In the genomic region with DNA sequence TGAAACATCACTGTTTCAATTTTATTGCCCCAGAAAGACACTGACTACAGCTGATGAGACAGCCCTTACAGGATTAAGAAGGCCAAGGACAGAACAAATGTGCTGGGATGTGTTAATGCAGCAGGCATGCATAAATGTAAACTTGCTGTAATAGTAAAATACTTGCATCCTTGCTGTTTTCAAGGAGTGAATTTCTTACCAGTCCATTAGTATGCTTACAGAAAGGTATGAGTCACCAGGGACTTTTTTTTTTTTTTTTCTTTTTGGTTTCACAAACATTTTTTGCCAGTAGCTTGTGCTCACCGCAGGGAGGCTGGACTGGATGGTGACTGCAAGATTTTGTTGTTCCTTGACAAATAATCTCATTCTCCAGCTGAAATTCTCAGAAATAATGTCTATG, we compare ENCODE assay signal across 8 cellular contexts. TPM values are rescaled to one million over a fixed set of nuclear protein-coding genes. Genes with fewer than 3 reads are reported as not detected.
A peak's percentile ranks its signal among the peaks of the same experiment; 100 is the strongest.
DNase-seq lines count a peak whose midpoint lies in the region; ATAC-seq and TF ChIP-seq lines count a peak whose summit lies in the region.

No MANE protein-coding gene starts in this region.

- no peak overlapping the region for H4K8ac ChIP-seq in mesenchymal stem cell (ENCODE audit: low read length)

- H3K36me3 Mint-ChIP-seq in HFFc6 (ENCODE audit: low read depth) (no peaks in the 10 kb centered on the region), mesothelial cell of epicardium (peaks cover 5% of the 10 kb centered on the region)
- peaks cover 0 to 2% (median 0%) of the 10 kb centered on the region in 3 donors for H3K36me3 Mint-ChIP-seq in naive thymus-derived CD8-positive, alpha-beta T cell

- H3K4me2 ChIP-seq in mesenchymal stem cell (ENCODE audit: low read length, poor library complexity, severe bottlenecking), result no peak overlapping the region

- no peak overlapping the region for H2BK15ac ChIP-seq in mesenchymal stem cell (ENCODE audit: low read depth, poor library complexity, severe bottlenecking)

- H2BK5ac ChIP-seq in mesenchymal stem cell (ENCODE audit: low read depth, low read length, poor library complexity, severe bottlenecking), result no peak overlapping the region

- peaks cover 4% of the 10 kb centered on the region for H3K4me1 ChIP-seq in mesenchymal stem cell (ENCODE audit: control insufficient read depth, insufficient read depth, low read depth, low read length)

- POLR2A ChIA-PET in naive thymus-derived CD8-positive, alpha-beta T cell (lab: Charles Lee), result no interaction called here

- WGBS in mesenchymal stem cell, result 0% methylated on average over 1 of the region's 1 CpG

- H3K4ac ChIP-seq in mesenchymal stem cell (ENCODE audit: low read depth in 1 of 2, low read length in 2 of 2), result no peak overlapping the region

- H3K18ac ChIP-seq in mesenchymal stem cell (ENCODE audit: low read depth in 1 of 2, low read length in 2 of 2), result no peak overlapping the region

- H3K4me3 ChIP-seq in mesenchymal stem cell (ENCODE audit: insufficient read depth in 1 of 2, low read depth in 1 of 2, low read length in 2 of 2), result no peak overlapping the region

- ATAC-seq in GM18861 (IDR thresholded peaks at IDR 0.05; ENCODE audit: unreplicated experiment), result peak; percentile 91
- no peak for ATAC-seq in naive thymus-derived CD8-positive, alpha-beta T cell

- H3K27ac Mint-ChIP-seq in HFFc6 (peak overlapping the region; percentile 81), mesothelial cell of epicardium (no peak overlapping the region)
- H3K27ac Mint-ChIP-seq in naive thymus-derived CD8-positive, alpha-beta T cell, result no peak overlapping the region

- H3K14ac ChIP-seq in mesenchymal stem cell (ENCODE audit: low read length in 2 of 2), result no peak overlapping the region

- H3K9ac ChIP-seq in mesenchymal stem cell (ENCODE audit: low read length), result no peak overlapping the region

- TF ChIP-seq CTCF in HFFc6 (IDR thresholded peaks at IDR 0.05) (peak; percentile 49; the same call in 1 of the 2 replicates), mesothelial cell of epicardium (IDR thresholded peaks at IDR 0.05; ENCODE audit: unreplicated experiment) (no peak)

- no peaks in the 10 kb centered on the region for H3K36me3 ChIP-seq in mesenchymal stem cell (ENCODE audit: control insufficient read depth in 1 of 2, insufficient read depth in 2 of 2, low read depth in 1 of 2, low read length in 2 of 2)

- H3K9me3 Mint-ChIP-seq in HFFc6, result no peaks in the 10 kb centered on the region
- H3K9me3 Mint-ChIP-seq in mesothelial cell of epicardium, result peaks cover 14% of the 10 kb centered on the region
- peaks cover 0 to 1% (median 0%) of the 10 kb centered on the region in 9 donors for H3K9me3 Mint-ChIP-seq in naive thymus-derived CD8-positive, alpha-beta T cell

- DNase-seq in HFFc6 (peak; percentile 98), RPMI7951 (ENCODE audit: low read depth) (peak; percentile 71), mesenchymal stem cell (peak; percentile 98), mesothelial cell of epicardium (ENCODE audit: low spot score in 2 of 2, unreplicated experiment in 2 of 2) (no peak), NCI-H146 treated with DMSO at 0.1 percent for 48 hours (lab: John Stamatoyannopoulos, UW; ENCODE audit: unreplicated experiment) (no peak), NCI-H2081 (lab: John Stamatoyannopoulos, UW) (no peak)
- no peak for DNase-seq in naive thymus-derived CD8-positive, alpha-beta T cell

- H4K91ac ChIP-seq in mesenchymal stem cell (ENCODE audit: low read length), result no peak overlapping the region

- H3K79me1 ChIP-seq in mesenchymal stem cell (replicated peaks; ENCODE audit: low read length, poor library complexity, severe bottlenecking), result no peaks in the 10 kb centered on the region

- H3K27me3 ChIP-seq in mesenchymal stem cell (ENCODE audit: control insufficient read depth in 1 of 2, insufficient read depth in 1 of 2, low read length in 2 of 2), result peaks cover 5 to 6% of the 10 kb centered on the region in 2 experiments

- no peak overlapping the region for H3K23ac ChIP-seq in mesenchymal stem cell (ENCODE audit: low read length in 2 of 2)

- H2BK120ac ChIP-seq in mesenchymal stem cell (ENCODE audit: low read depth, low read length), result no peak overlapping the region

- H3K27me3 Mint-ChIP-seq in HFFc6 (ENCODE audit: insufficient read depth), result peaks cover 4% of the 10 kb centered on the region
- H3K27me3 Mint-ChIP-seq in mesothelial cell of epicardium (ENCODE audit: low read depth), result peaks cover 11% of the 10 kb centered on the region
- peaks cover 4 to 25% (median 8%) of the 10 kb centered on the region in 5 donors for H3K27me3 Mint-ChIP-seq in naive thymus-derived CD8-positive, alpha-beta T cell

- peaks cover 48% of the 10 kb centered on the region for H3K4me1 Mint-ChIP-seq in HFFc6 (ENCODE audit: low read depth)
- H3K4me1 Mint-ChIP-seq in mesothelial cell of epicardium, result peaks cover 5% of the 10 kb centered on the region
- H3K4me1 Mint-ChIP-seq in naive thymus-derived CD8-positive, alpha-beta T cell, result no peaks in the 10 kb centered on the region

- H3K9me3 ChIP-seq in mesenchymal stem cell (ENCODE audit: control insufficient read depth, low read length), result no peaks in the 10 kb centered on the region

- no peak overlapping the region for H2AK5ac ChIP-seq in mesenchymal stem cell (ENCODE audit: low read length, severe bottlenecking)

- H2AFZ ChIP-seq in mesenchymal stem cell (ENCODE audit: low read depth, low read length), result no peak overlapping the region

- H3K4me3 Mint-ChIP-seq in HFFc6, result peak overlapping the region; percentile 36; the same call in 1 of the 2 replicates
- no peak overlapping the region for H3K4me3 Mint-ChIP-seq in mesothelial cell of epicardium
- H3K4me3 Mint-ChIP-seq in naive thymus-derived CD8-positive, alpha-beta T cell, result no peak overlapping the region

- H2BK12ac ChIP-seq in mesenchymal stem cell (ENCODE audit: low read length in 2 of 2), result no peak overlapping the region

- H3K27ac ChIP-seq in mesenchymal stem cell (ENCODE audit: low read length, poor library complexity, severe bottlenecking), result no peak overlapping the region

RNA-seq across cellular contexts. Expression of a gene that starts 55.1 kb away (rescaled TPM):
- 10 to 100 TPM in 1 of 6 experiments, 1 to 10 TPM in 5; 8.2 to 10.6 (median 9.1) TPM for total RNA-seq in HFFc6 (2021; fragmentation: NEBNext Ultra II Directional; extraction: Animal tissue kit (Norgen Biotek cat#: 25700))
- total RNA-seq in RPMI7951 (2014; rRNA removed; shearing (Covaris generic)), result 11.1 and 13.5 TPM in 2 replicates
- polyA plus RNA-seq in mesenchymal stem cell (2013, experiment 1 of 2), result 9.6 TPM
- polyA plus RNA-seq in mesenchymal stem cell (2013, experiment 2 of 2), result 10.2 TPM
- 6.5 to 6.8 TPM (median 6.5 TPM) in 3 replicates for total RNA-seq in mesothelial cell of epicardium
- total RNA-seq in naive thymus-derived CD8-positive, alpha-beta T cell, result 1 to 10 TPM; 3.1 to 3.4 TPM
- 1 to 10 TPM in 2 of 3 donors, under 1 TPM in 1; 0.96 to 1.8 (median 1.1) TPM for polyA plus RNA-seq in naive thymus-derived CD8-positive, alpha-beta T cell

RNA-seq across cellular contexts. Expression of a gene that starts 55.6 kb away (rescaled TPM):
- not detected for total RNA-seq in HFFc6 (2021; fragmentation: NEBNext Ultra II Directional; extraction: Animal tissue kit (Norgen Biotek cat#: 25700))
- total RNA-seq in RPMI7951 (2014; rRNA removed; shearing (Covaris generic)), result not detected in 2 replicates
- not detected for polyA plus RNA-seq in mesenchymal stem cell (2013, experiment 1 of 2)
- not detected for polyA plus RNA-seq in mesenchymal stem cell (2013, experiment 2 of 2)
- not detected in 3 replicates for total RNA-seq in mesothelial cell of epicardium
- total RNA-seq in naive thymus-derived CD8-positive, alpha-beta T cell, result not detected
- polyA plus RNA-seq in naive thymus-derived CD8-positive, alpha-beta T cell, result not detected

Comparison
In these comparisons a context has a peak if more than half of its experiments do, and no peak if none do; other contexts are left out.
1. DNase-seq: peak in HFFc6 (single experiment), RPMI7951 (single experiment) and mesenchymal stem cell (single experiment); none in mesothelial cell of epicardium (0 of 2), NCI-H146 treated with DMSO at 0.1 percent for 48 hours (single experiment), naive thymus-derived CD8-positive, alpha-beta T cell (0 of 10) and NCI-H2081 (0 of 2).